ENCODE assay signal across 8 cellular contexts in the genomic region with DNA sequence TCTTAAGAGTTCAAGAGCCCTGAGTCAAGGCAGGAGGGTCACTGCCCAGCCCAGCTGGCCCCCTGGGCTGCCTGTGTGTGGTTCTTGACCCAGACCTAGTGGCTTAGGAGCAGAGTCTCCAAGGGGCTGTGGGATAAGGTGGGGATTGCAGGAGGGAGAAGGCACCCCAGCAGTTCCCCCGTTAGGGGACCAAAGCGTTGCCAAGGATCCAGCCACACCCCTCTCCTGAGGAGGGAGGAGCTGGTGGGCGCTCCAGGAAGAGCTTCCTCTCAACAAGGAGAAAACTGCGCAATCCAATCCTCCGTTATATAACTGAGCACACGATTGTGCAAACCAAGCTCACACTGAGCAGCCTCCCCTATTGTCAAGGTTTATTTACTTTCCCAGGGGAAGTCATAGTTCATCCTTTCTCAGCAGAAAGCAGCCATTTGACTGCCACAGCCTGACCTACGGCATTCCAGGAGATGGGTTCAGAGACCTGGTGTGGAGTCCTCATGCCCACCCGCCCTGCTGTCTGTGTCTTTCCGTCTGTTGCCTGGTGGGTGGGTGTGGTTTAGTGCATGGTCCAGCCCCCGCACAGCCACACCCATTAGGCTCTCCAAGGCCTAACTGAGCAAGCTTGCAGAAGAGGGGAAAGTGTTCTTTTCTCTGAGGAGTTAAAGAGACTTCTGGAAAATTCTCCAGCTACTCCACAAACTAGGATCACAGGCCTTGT. TPM values are rescaled to one million over a fixed set of nuclear protein-coding genes. Genes with fewer than 3 reads are reported as not detected.
A peak's percentile ranks its signal among the peaks of the same experiment; 100 is the strongest.
DNase-seq lines count a peak whose midpoint lies in the region; ATAC-seq, FAIRE-seq and TF ChIP-seq lines count a peak whose summit lies in the region.

No MANE protein-coding gene starts in this region.

- no peaks in the 10 kb centered on the region for H3K36me3 ChIP-seq in Panc1 (ENCODE audit: control insufficient read depth, insufficient read depth, low read length)
- H3K36me3 ChIP-seq in gastrocnemius medialis, result no peaks in the 10 kb centered on the region

- H3K4me1 ChIP-seq in Panc1 (ENCODE audit: control insufficient read depth, insufficient read depth, low read length) (peaks cover 56% of the 10 kb centered on the region), gastrocnemius medialis (peaks cover 73 to 82% of the 10 kb centered on the region in 2 donors)

- FAIRE-seq in GM12891 (lab: Jason Lieb, UNC), result no peak

- H3K27ac Mint-ChIP-seq in T-helper 17 cell, result no peak overlapping the region

- intact Hi-C loops in Panc1 (cut with micrococcal nuclease; ENCODE audit: unreplicated experiment) (no loop called here), gastrocnemius medialis (cut with DNase I; ENCODE audit: low total_unique reads) (loop anchor here (2.0 kb wide), 1 partner anchor 111 kb away; the partner anchor contains the start of gene PYCR2)

- H3K4me3 ChIP-seq in HL-60 (replicated peaks; ENCODE audit: insufficient read depth, low read length) (peak overlapping the region; percentile 26), Panc1 (ENCODE audit: low read depth in 2 of 2, low read length in 2 of 2) (no peak overlapping the region), fibroblast of villous mesenchyme (ENCODE audit: low read depth, low read length) (peak overlapping the region; percentile 24), gastrocnemius medialis (peak overlapping the region in 2 of 4 donors; percentile 10 to 19)

- H3K9me3 ChIP-seq in Panc1 (ENCODE audit: control insufficient read depth, insufficient read depth, low read depth, low read length), result no peaks in the 10 kb centered on the region
- no peaks in the 10 kb centered on the region for H3K9me3 ChIP-seq in gastrocnemius medialis
- no peaks in the 10 kb centered on the region for H3K9me3 ChIP-seq in T-helper 17 cell (ENCODE audit: control insufficient read depth, low read length, poor library complexity, severe bottlenecking)

- H3K4me1 Mint-ChIP-seq in T-helper 17 cell, result peaks cover 10% of the 10 kb centered on the region

- POLR2A ChIA-PET in Panc1 (lab: Charles Lee), result interaction anchor here (0.5 to 0.6 kb wide), 2 partner anchors 25 to 202 kb away, joined by 4 to 14 read pairs; no protein-coding TSS in a partner anchor

- TF ChIP-seq CTCF in HL-60 (IDR thresholded peaks at IDR 0.05; ENCODE audit: insufficient read depth, low read length) (no peak), Panc1 (IDR thresholded peaks at IDR 0.05) (no peak), fibroblast of villous mesenchyme (IDR thresholded peaks at IDR 0.05; ENCODE audit: insufficient read depth, low read depth, low read length) (no peak), gastrocnemius medialis (IDR thresholded peaks at IDR 0.05 in 4 of 5, conservative IDR thresholded peaks at IDR 0.05 in 1 of 5) (no peak)

- H3K27me3 ChIP-seq in HL-60 (ENCODE audit: insufficient read depth, poor library complexity, severe bottlenecking) (no peaks in the 10 kb centered on the region), Panc1 (ENCODE audit: control insufficient read depth, insufficient read depth, low read length) (no peaks in the 10 kb centered on the region), gastrocnemius medialis (no peaks in the 10 kb centered on the region)

- no peak overlapping the region for H3K4me3 Mint-ChIP-seq in T-helper 17 cell

- no TSS peak for BruUV-seq in Panc1 (replicated peaks; lab: Mats Ljungman, UMichigan)

- no peaks in the 10 kb centered on the region for H3K36me3 Mint-ChIP-seq in T-helper 17 cell (ENCODE audit: low read depth)

- H3K27me3 Mint-ChIP-seq in T-helper 17 cell, result no peaks in the 10 kb centered on the region

- DNase-seq in HL-60 (ENCODE audit: low read depth in 1 of 2, low spot score in 1 of 2) (peak; percentile 85 to 92), Panc1 (ENCODE audit: low read depth, low spot score) (no peak), fibroblast of villous mesenchyme (ENCODE audit: low read depth) (peak; percentile 96), gastrocnemius medialis (peak in 1 of 2 donors; percentile 62), ecto neural progenitor cell (ENCODE audit: low spot score) (no peak), GM12891 (ENCODE audit: insufficient read length, low spot score) (no peak), T-helper 17 cell (no peak)

- CTCF ChIA-PET in Panc1 (lab: Charles Lee), result no interaction called here

- in situ Hi-C loops in Panc1 (cut with HindIII; ENCODE audit: low pct_unique_long_range_greater_than_20kb, low sequenced_read_pairs), result no loop called here
- in situ Hi-C loops in gastrocnemius medialis (cut with MboI; ENCODE audit: low sequenced_read_pairs in 4 of 4), result no loop called here

- TF ChIP-seq POLR2A in gastrocnemius medialis (IDR thresholded peaks at IDR 0.05) (peak; percentile 7 to 31), GM12891 (IDR thresholded peaks at IDR 0.05; ENCODE audit: low read depth, low read length) (no peak)

- no peak for ATAC-seq in Panc1
- peak in 1 of 2 donors; percentile 7 for ATAC-seq in gastrocnemius medialis
- ATAC-seq in GM21529 (IDR thresholded peaks at IDR 0.05; ENCODE audit: unreplicated experiment), result no peak
- ATAC-seq in T-helper 17 cell, result no peak

- H3K27ac ChIP-seq in HL-60 (replicated peaks) (peak overlapping the region; percentile 65), Panc1 (ENCODE audit: low read length) (peak overlapping the region; percentile 51), gastrocnemius medialis (peak overlapping the region; percentile 94 to 97 (median 96))

TF ChIP-seq in GM12891, 5 proteins besides CTCF, POLR2A, EP300 and RAD21:
- TF ChIP-seq PAX5 (IDR thresholded peaks at IDR 0.05; ENCODE audit: insufficient read depth, low read length, severe bottlenecking) (no peak), POLR2AphosphoS5 (IDR thresholded peaks at IDR 0.05; ENCODE audit: low read depth, low read length) (no peak), TAF1 (IDR thresholded peaks at IDR 0.05; ENCODE audit: low read depth, low read length) (no peak), SPI1 (IDR thresholded peaks at IDR 0.05; ENCODE audit: low read depth, low read length) (no peak), POU2F2 (IDR thresholded peaks at IDR 0.05; ENCODE audit: low read depth, low read length) (no peak)

RNA-seq across cellular contexts. Expression of gene EPHX1, which starts 3.5 kb away (rescaled TPM):
- total RNA-seq in Panc1 (2021; ENCODE audit: unreplicated experiment) (76.4 TPM), fibroblast of villous mesenchyme (17.7 and 31.5 TPM in 2 replicates), gastrocnemius medialis (100 to 1,000 TPM in 2 of 4 donors, 10 to 100 TPM in 2; 65.7 to 155 (median 108) TPM), T-helper 17 cell (1 to 10 TPM in 1 of 2 donors, under 1 TPM in 1; 0.94 to 1.3 TPM)
- 79.0 TPM for polyA plus RNA-seq in Panc1 (2012; ENCODE audit: insufficient read length)
- polyA plus RNA-seq in GM12891 (2012; ENCODE audit: low read depth, missing spikeins), result 1.1 TPM

RNA-seq across cellular contexts. Expression of gene SRP9, which starts 35.8 kb away (rescaled TPM):
- 282 TPM for total RNA-seq in Panc1 (2021; ENCODE audit: unreplicated experiment)
- 264 TPM for polyA plus RNA-seq in Panc1 (2012; ENCODE audit: insufficient read length)
- total RNA-seq in fibroblast of villous mesenchyme, result 166 and 232 TPM in 2 replicates
- 100 to 1,000 TPM; 182 to 207 (median 198) TPM for total RNA-seq in gastrocnemius medialis
- 213 TPM for polyA plus RNA-seq in GM12891 (2012; ENCODE audit: low read depth, missing spikeins)
- 10 to 100 TPM; 85.5 to 87.6 TPM for total RNA-seq in T-helper 17 cell

Comparison
In these comparisons a context has a peak if more than half of its experiments do, and no peak if none do; other contexts are left out.
1. DNase-seq: peak in HL-60 (2 of 2) and fibroblast of villous mesenchyme (single experiment); none in Panc1 (single experiment), ecto neural progenitor cell (single experiment), GM12891 (single experiment) and T-helper 17 cell (0 of 3).
2. H3K4me3 ChIP-seq: peak in HL-60 (single experiment) and fibroblast of villous mesenchyme (single experiment); none in Panc1 (0 of 2).
3. Peak in every context shown above with its lines, with median percentiles within 50 percentile points of each other: H3K27ac ChIP-seq.